15 cellular contexts compared by ENCODE assay signal in the genomic region with DNA sequence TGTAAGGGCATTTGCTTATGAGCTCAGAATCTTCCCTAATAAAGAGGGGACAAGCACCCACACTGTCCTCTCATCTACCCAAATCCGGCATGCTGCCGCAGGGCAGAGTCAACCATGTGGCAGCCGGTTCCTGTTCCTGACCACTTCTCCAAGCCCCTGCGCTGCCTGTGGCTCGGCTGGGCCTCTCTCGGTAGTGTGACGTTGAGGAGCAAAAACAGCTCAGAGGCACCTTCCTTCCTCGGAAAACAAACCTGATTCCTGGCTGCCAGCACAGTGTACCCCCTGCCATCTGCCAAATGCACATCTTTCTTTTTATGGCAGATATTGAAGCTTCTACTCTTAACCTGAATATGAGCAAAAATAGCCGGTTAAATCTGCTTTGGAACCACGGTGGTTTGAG. TPM values are rescaled to one million over a fixed set of nuclear protein-coding genes. Genes with fewer than 3 reads are reported as not detected.
DNase-seq lines count a peak whose midpoint lies in the region; FAIRE-seq and TF ChIP-seq lines count a peak whose summit lies in the region.
"Had no signal": no experiment of that assay in that cellular context is flagged by ENCODE, and none has a peak within 500 bp of the region (broad histone marks: within the 10 kb centered on the region; RNA-seq: fewer than 3 reads in every experiment).

No MANE protein-coding gene starts in this region.

- DNase-seq in C1 segment of cervical spinal cord (lab: John Stamatoyannopoulos, UW) (peak in 9 of 14 donors; percentile 11 to 57 (median 28)), HL-60 (ENCODE audit: low read depth in 1 of 2, low spot score in 1 of 2) (peak; percentile 41 to 86), cerebellar cortex (ENCODE audit: low spot score) (peak; percentile 58), mucosa of gallbladder (ENCODE audit: low spot score) (peak; percentile 14), GM13977 (ENCODE audit: low spot score) (no peak), progenitor cell of endocrine pancreas (ENCODE audit: low spot score, unreplicated experiment) (no peak), GM12891 (ENCODE audit: insufficient read length, low spot score) (no peak)
- DNase-seq: activated CD4-positive, CD25-positive, alpha-beta regulatory T cell treated with anti-CD3 and anti-CD28 coated beads, Interleukin-2, amount 50 U/mL, for 72 hours; activated CD8-positive, alpha-beta memory T cell treated with anti-CD3 and anti-CD28 coated beads, Interleukin-2, amount 50 U/mL, for 48 hours; activated naive CD4-positive, alpha-beta T cell treated with Interleukin-2 at 50 U/mL for 16 hours; NCI-H1694; NCI-H510A; stimulated activated CD4-positive, alpha-beta T cell treated with anti-CD3 and anti-CD28 coated beads, Interleukin-2, amount 100 ng/mL, for 48 hours; T-helper 1 cell had no signal

- H3K4me1 Mint-ChIP-seq in progenitor cell of endocrine pancreas (ENCODE audit: low read depth): no peaks in the 10 kb centered on the region

- no peak overlapping the region for H3K4me3 ChIP-seq in HL-60 (replicated peaks; ENCODE audit: insufficient read depth, low read length)

- H3K27me3 Mint-ChIP-seq in progenitor cell of endocrine pancreas: peaks cover 3% of the 10 kb centered on the region

- H3K9me3 Mint-ChIP-seq in progenitor cell of endocrine pancreas (ENCODE audit: low read depth): peaks cover 9% of the 10 kb centered on the region

- no peak for TF ChIP-seq POLR2A in GM12891 (IDR thresholded peaks at IDR 0.05; ENCODE audit: low read depth, low read length)

- H3K27ac Mint-ChIP-seq in progenitor cell of endocrine pancreas: no peak overlapping the region

- peak overlapping the region; percentile 64 for H3K27ac ChIP-seq in HL-60 (replicated peaks)
- H3K27ac ChIP-seq: KMS-11 had no signal

- TF ChIP-seq CTCF in HL-60 (IDR thresholded peaks at IDR 0.05; ENCODE audit: insufficient read depth, low read length): no peak
- no peak for TF ChIP-seq CTCF in GM13977 (IDR thresholded peaks at IDR 0.05; ENCODE audit: extremely low read depth, insufficient read depth, missing control alignments)
- no peak for TF ChIP-seq CTCF in progenitor cell of endocrine pancreas (IDR thresholded peaks at IDR 0.05; ENCODE audit: unreplicated experiment)

- FAIRE-seq in GM12891 (lab: Jason Lieb, UNC): no peak

- in situ Hi-C loops in GM13977 (cut with MboI; ENCODE audit: low pct_unique_long_range_greater_than_20kb, low sequenced_read_pairs, unreplicated experiment): no loop called here

- H3K36me3 Mint-ChIP-seq in progenitor cell of endocrine pancreas (ENCODE audit: insufficient read depth): peaks cover 9% of the 10 kb centered on the region

- no peak overlapping the region for H3K4me3 Mint-ChIP-seq in progenitor cell of endocrine pancreas (ENCODE audit: low read depth)

- no peaks in the 10 kb centered on the region for H3K27me3 ChIP-seq in HL-60 (ENCODE audit: insufficient read depth, poor library complexity, severe bottlenecking)

TF ChIP-seq in GM12891, 5 proteins besides CTCF, POLR2A, EP300 and RAD21:
- TF ChIP-seq POLR2AphosphoS5 (IDR thresholded peaks at IDR 0.05; ENCODE audit: low read depth, low read length): no peak
- TF ChIP-seq PAX5 (IDR thresholded peaks at IDR 0.05; ENCODE audit: insufficient read depth, low read length, severe bottlenecking): no peak
- TF ChIP-seq POU2F2 (IDR thresholded peaks at IDR 0.05; ENCODE audit: low read depth, low read length): no peak
- TF ChIP-seq TAF1 (IDR thresholded peaks at IDR 0.05; ENCODE audit: low read depth, low read length): no peak
- no peak for TF ChIP-seq SPI1 (IDR thresholded peaks at IDR 0.05; ENCODE audit: low read depth, low read length)

RNA-seq across cellular contexts. Expression of a gene that starts 50.5 kb away (rescaled TPM):
- total RNA-seq in mucosa of gallbladder (7.0 TPM), progenitor cell of endocrine pancreas (8.9 and 9.3 TPM in 2 replicates)
- 1.8 TPM for polyA plus RNA-seq in GM12891 (2012; ENCODE audit: low read depth, missing spikeins)

RNA-seq across cellular contexts. Expression of a gene that starts 52.8 kb away (rescaled TPM):
- total RNA-seq in mucosa of gallbladder (17.7 TPM), progenitor cell of endocrine pancreas (43.7 and 49.3 TPM in 2 replicates)
- 5.2 TPM for polyA plus RNA-seq in GM12891 (2012; ENCODE audit: low read depth, missing spikeins)

Comparison
In these comparisons a context has a peak if more than half of its experiments do, and no peak if none do; other contexts are left out.
1. DNase-seq: peak in C1 segment of cervical spinal cord (9 of 14), HL-60 (2 of 2), cerebellar cortex (single experiment) and mucosa of gallbladder (single experiment); none in GM13977 (single experiment), progenitor cell of endocrine pancreas (single experiment) and GM12891 (single experiment).